In genomic region chr10:125479059-125479458, GRCh38 we compare ENCODE assay signal across 28 cellular contexts.
DNase-seq lines count a peak whose midpoint lies in the region; ATAC-seq and TF ChIP-seq lines count a peak whose summit lies in the region.
"Had no signal": no experiment of that assay in that cellular context is flagged by ENCODE, and none has a peak within 500 bp of the region (broad histone marks: within the 10 kb centered on the region; RNA-seq: fewer than 3 reads in every experiment).

No MANE protein-coding gene starts in this region.

- H3K4me1 Mint-ChIP-seq in activated CD4-positive, alpha-beta T cell treated with anti-CD3 and anti-CD28 coated beads for 36 hours: no peaks in the 10 kb centered on the region
- H3K4me1 Mint-ChIP-seq: activated CD4-positive, alpha-beta T cell treated with anti-CD3 and anti-CD28 coated beads, Interleukin-2, amount 10 ng/mL, durations not matched to agents 24 days and 14 days had no signal

- no peaks in the 10 kb centered on the region for H3K9me3 Mint-ChIP-seq in activated CD4-positive, alpha-beta T cell treated with anti-CD3 and anti-CD28 coated beads for 36 hours (ENCODE audit: low read depth)
- H3K9me3 Mint-ChIP-seq: activated CD4-positive, alpha-beta T cell treated with anti-CD3 and anti-CD28 coated beads, Interleukin-2, amount 10 ng/mL, durations not matched to agents 24 days and 14 days; activated naive CD4-positive, alpha-beta T cell treated with anti-CD3 and anti-CD28 coated beads for 36 hours; activated T-cell treated with anti-CD3 and anti-CD28 coated beads, Interleukin-2, amount 50 U/mL, for 72 hours; T-helper 2 cell treated with Interferon-gamma antibody and Interleukin-4, amounts not matched to agents 5 μg/mL and 100 μg/mL, for 36 hours had no signal

- in situ Hi-C loops in astrocyte of the cerebellum (cut with HindIII; ENCODE audit: low sequenced_read_pairs) (no loop called here), HAP-1 (cut with MboI; ENCODE audit: low sequenced_read_pairs) (no loop called here)

- peaks cover 7% of the 10 kb centered on the region for H3K27me3 Mint-ChIP-seq in activated CD4-positive, alpha-beta T cell treated with anti-CD3 and anti-CD28 coated beads for 36 hours
- H3K27me3 Mint-ChIP-seq: activated CD4-positive, alpha-beta T cell treated with anti-CD3 and anti-CD28 coated beads, Interleukin-2, amount 10 ng/mL, durations not matched to agents 24 days and 14 days had no signal

- H3K36me3 Mint-ChIP-seq in activated CD4-positive, alpha-beta T cell treated with anti-CD3 and anti-CD28 coated beads for 36 hours (ENCODE audit: low read depth): no peaks in the 10 kb centered on the region
- H3K36me3 Mint-ChIP-seq: CD4-positive, CD25-positive, alpha-beta regulatory T cell had no signal

- intact Hi-C loops in activated CD4-positive, alpha-beta T cell treated with anti-CD3 and anti-CD28 coated beads for 36 hours (cut with DNase I, micrococcal nuclease): no loop called here

- no peaks in the 10 kb centered on the region for H3K36me3 ChIP-seq in HAP-1 (replicated peaks)
- H3K36me3 ChIP-seq: right lobe of liver, tibial artery had no signal

- POLR2A ChIA-PET in activated CD4-positive, alpha-beta T cell treated with anti-CD3 and anti-CD28 coated beads for 36 hours (lab: Charles Lee): no interaction called here

- no peak overlapping the region for H3K4me3 Mint-ChIP-seq in activated CD4-positive, alpha-beta T cell treated with anti-CD3 and anti-CD28 coated beads for 36 hours
- H3K4me3 Mint-ChIP-seq: activated CD4-positive, alpha-beta T cell treated with anti-CD3 and anti-CD28 coated beads, Interleukin-2, amount 10 ng/mL, durations not matched to agents 24 days and 14 days; activated naive CD4-positive, alpha-beta T cell treated with anti-CD3 and anti-CD28 coated beads for 36 hours; CD4-positive, CD25-positive, alpha-beta regulatory T cell; neural crest cell; stimulated activated naive CD8-positive, alpha-beta T cell treated with anti-CD3 and anti-CD28 coated beads, Interleukin-15, Interleukin-2, amounts not matched to agents 100 ng/mL and 50 ng/mL, for 24 hours; T-helper 2 cell treated with Interferon-gamma antibody and Interleukin-4, amounts not matched to agents 5 μg/mL and 100 μg/mL, for 36 hours had no signal

- H3K9me3 ChIP-seq in HAP-1: no peaks in the 10 kb centered on the region
- H3K9me3 ChIP-seq: right lobe of liver, tibial artery had no signal

- peaks cover 3% of the 10 kb centered on the region; the same call in 1 of the 2 replicates for H3K27me3 ChIP-seq in HAP-1 (ENCODE audit: low read depth)
- H3K27me3 ChIP-seq: right lobe of liver had no signal

- H3K4me1 ChIP-seq in HAP-1: no peaks in the 10 kb centered on the region
- H3K4me1 ChIP-seq: parathyroid adenoma, right lobe of liver, tibial artery had no signal

- CTCF ChIA-PET in activated CD4-positive, alpha-beta T cell treated with anti-CD3 and anti-CD28 coated beads for 36 hours (lab: Charles Lee): no interaction called here

- H3K4me3 ChIP-seq in astrocyte of the cerebellum (ENCODE audit: low read depth, low read length) (no peak overlapping the region), epithelial cell of proximal tubule (ENCODE audit: low read depth, low read length) (no peak overlapping the region), HAP-1 (no peak overlapping the region)
- H3K4me3 ChIP-seq: lung, right lobe of liver, tibial artery had no signal

- ATAC-seq in activated CD4-positive, alpha-beta T cell treated with anti-CD3 and anti-CD28 coated beads for 36 hours: peak; percentile 42
- ATAC-seq in stimulated activated naive CD8-positive, alpha-beta T cell treated with anti-CD3 and anti-CD28 coated beads, Interleukin-15, Interleukin-2, amounts not matched to agents 100 U/mL and 50 U/mL, for 24 hours: no peak
- ATAC-seq in HG03095 (IDR thresholded peaks at IDR 0.05; ENCODE audit: unreplicated experiment) (no peak), GM19455 (IDR thresholded peaks at IDR 0.05; ENCODE audit: unreplicated experiment) (no peak)
- ATAC-seq: right lobe of liver, Right ventricle myocardium inferior had no signal

- no peak for DNase-seq in activated CD4-positive, alpha-beta T cell treated with anti-CD3 and anti-CD28 coated beads for 36 hours
- no peak for DNase-seq in activated CD4-positive, alpha-beta T cell treated with anti-CD3 and anti-CD28 coated beads for 48 hours
- peak; percentile 11 for DNase-seq in astrocyte of the cerebellum (ENCODE audit: low read depth)
- peak; percentile 6 for DNase-seq in epithelial cell of proximal tubule (ENCODE audit: low read depth)
- no peak for DNase-seq in stimulated activated naive CD8-positive, alpha-beta T cell treated with anti-CD3 and anti-CD28 coated beads, Interleukin-15, Interleukin-2, amounts not matched to agents 100 U/mL and 50 U/mL, for 24 hours
- no peak for DNase-seq in HAP-1 (ENCODE audit: low spot score in 2 of 2)
- DNase-seq: 8988T; activated CD4-positive, alpha-beta T cell treated with anti-CD3 and anti-CD28 coated beads, Interleukin-2, amount 10 ng/mL, durations not matched to agents 24 days and 14 days; activated naive CD4-positive, alpha-beta T cell treated with anti-CD3 and anti-CD28 coated beads for 36 hours; activated T-cell treated with anti-CD3 and anti-CD28 coated beads, Interleukin-2, amount 50 U/mL, for 72 hours; CD4-positive, CD25-positive, alpha-beta regulatory T cell; effector CD8-positive, alpha-beta T cell; GF-D8; GOT3; hypothalamus; NCI-H1092; NCI-H187 treated with DMSO at 0.1 percent for 48 hours; NCI-H226; right lobe of liver; tibial artery had no signal

- TF ChIP-seq CTCF in astrocyte of the cerebellum (IDR thresholded peaks at IDR 0.05; ENCODE audit: low read depth, low read length, missing control alignments) (no peak), epithelial cell of proximal tubule (conservative IDR thresholded peaks at IDR 0.05; ENCODE audit: low read depth, low read length) (no peak)

- H3K27ac Mint-ChIP-seq in activated CD4-positive, alpha-beta T cell treated with anti-CD3 and anti-CD28 coated beads for 36 hours: no peak overlapping the region
- H3K27ac Mint-ChIP-seq: activated CD4-positive, alpha-beta T cell treated with anti-CD3 and anti-CD28 coated beads, Interleukin-2, amount 10 ng/mL, durations not matched to agents 24 days and 14 days; activated naive CD4-positive, alpha-beta T cell treated with anti-CD3 and anti-CD28 coated beads for 36 hours; activated T-cell treated with anti-CD3 and anti-CD28 coated beads, Interleukin-2, amount 50 U/mL, for 72 hours; CD4-positive, CD25-positive, alpha-beta regulatory T cell; stimulated activated naive CD8-positive, alpha-beta T cell treated with anti-CD3 and anti-CD28 coated beads, Interleukin-15, Interleukin-2, amounts not matched to agents 100 ng/mL and 50 ng/mL, for 24 hours; T-helper 2 cell treated with Interferon-gamma antibody and Interleukin-4, amounts not matched to agents 5 μg/mL and 100 μg/mL, for 36 hours had no signal

Comparison
In these comparisons a context has a peak if more than half of its experiments do, and no peak if none do; other contexts are left out.
1. DNase-seq: peak in astrocyte of the cerebellum (single experiment) and epithelial cell of proximal tubule (single experiment); none in activated CD4-positive, alpha-beta T cell treated with anti-CD3 and anti-CD28 coated beads for 36 hours (single experiment), activated CD4-positive, alpha-beta T cell treated with anti-CD3 and anti-CD28 coated beads for 48 hours (single experiment), stimulated activated naive CD8-positive, alpha-beta T cell treated with anti-CD3 and anti-CD28 coated beads, Interleukin-15, Interleukin-2, amounts not matched to agents 100 U/mL and 50 U/mL, for 24 hours (single experiment) and HAP-1 (0 of 2).